1 cellular context compared by ENCODE assay signal in genomic region chr1:32249831-32250525, GRCh38.
TF ChIP-seq lines count a peak whose summit lies in the region.

No MANE protein-coding gene starts in this region.

TF ChIP-seq in HepG2, 621 proteins besides CTCF, POLR2A, EP300 and RAD21 (continued from another document and continues in another):
- TF ChIP-seq HNF1A (IDR thresholded peaks at IDR 0.05; ENCODE audit: low read depth) (peak; percentile 28; the same call in 1 of the 2 replicates), HNF1A (CRISPR knock-in tag; IDR thresholded peaks at IDR 0.05; ENCODE audit: borderline replicate concordance) (peak; percentile 53; the same call in 1 of the 2 replicates), ZBTB40 (IDR thresholded peaks at IDR 0.05) (no peak), ZBTB40 (CRISPR knock-in tag; IDR thresholded peaks at IDR 0.05) (no peak), DDIT3 (CRISPR knock-in tag; IDR thresholded peaks at IDR 0.05) (no peak), ARNTL (CRISPR knock-in tag; IDR thresholded peaks at IDR 0.05) (peak; percentile 88), ETV6 (CRISPR knock-in tag; conservative IDR thresholded peaks at IDR 0.05) (no peak), PLRG1 (conservative IDR thresholded peaks at IDR 0.05) (no peak), CSRNP1 (CRISPR knock-in tag; IDR thresholded peaks at IDR 0.05) (peak; percentile 59; the same call in 1 of the 2 replicates), DNMT1 (CRISPR knock-in tag; IDR thresholded peaks at IDR 0.05) (no peak; the same call in 1 of the 2 replicates), HNRNPK (IDR thresholded peaks at IDR 0.05; ENCODE audit: low read depth, low read length, poor library complexity, severe bottlenecking) (no peak), SMARCE1 (IDR thresholded peaks at IDR 0.05; ENCODE audit: borderline replicate concordance) (no peak), ZNF678 (CRISPR knock-in tag; IDR thresholded peaks at IDR 0.05) (no peak), ZNF253 (CRISPR knock-in tag; IDR thresholded peaks at IDR 0.05; ENCODE audit: borderline replicate concordance) (no peak), SAFB2 (CRISPR knock-in tag; IDR thresholded peaks at IDR 0.05; ENCODE audit: borderline replicate concordance, low read depth) (no peak; the same call in 1 of the 2 replicates), CENPT (CRISPR knock-in tag; IDR thresholded peaks at IDR 0.05; ENCODE audit: low read depth) (no peak), GLMP (CRISPR knock-in tag; IDR thresholded peaks at IDR 0.05; ENCODE audit: borderline replicate concordance) (no peak), PAX8 (CRISPR knock-in tag; IDR thresholded peaks at IDR 0.05; ENCODE audit: borderline replicate concordance) (no peak), ARID3A (IDR thresholded peaks at IDR 0.05; ENCODE audit: low read depth, low read length) (peak; percentile 63; the same call in 1 of the 2 replicates), ARHGAP35 (CRISPR knock-in tag; IDR thresholded peaks at IDR 0.05; ENCODE audit: borderline replicate concordance) (peak; percentile 88; the same call in 1 of the 2 replicates), USF2 (IDR thresholded peaks at IDR 0.05; ENCODE audit: low read depth, low read length) (no peak), USF2 (CRISPR knock-in tag; IDR thresholded peaks at IDR 0.05; ENCODE audit: borderline replicate concordance) (no peak), NFRKB (IDR thresholded peaks at IDR 0.05) (no peak), LRRFIP1 (CRISPR knock-in tag; conservative IDR thresholded peaks at IDR 0.05) (no peak), ZNF280D (CRISPR knock-in tag; IDR thresholded peaks at IDR 0.05) (peak; percentile 80; the same call in 1 of the 2 replicates)
